ENCODE assay signal across 1 cellular context in genomic region chr16:67280090-67281015, GRCh38.
TF ChIP-seq lines count a peak whose summit lies in the region.

No MANE protein-coding gene starts in this region.

TF ChIP-seq in HepG2, 621 proteins besides CTCF, POLR2A, EP300 and RAD21:
- peak; percentile 57; the same call in 1 of the 2 replicates for TF ChIP-seq HNRNPL (IDR thresholded peaks at IDR 0.05; ENCODE audit: low read depth, low read length)
- peak; percentile 12 for TF ChIP-seq AGO2 (optimal IDR thresholded peaks at IDR 0.05; ENCODE audit: low read depth, low read length)
- TF ChIP-seq ZNF605 (CRISPR knock-in tag; IDR thresholded peaks at IDR 0.05), result 0 out of 2 replicates have a peak, but pooled peaks have one; percentile 32
- no peak for TF ChIP-seq FOXK2 (IDR thresholded peaks at IDR 0.05)
- 0 out of 2 replicates have a peak, but pooled peaks have one; percentile 23 for TF ChIP-seq BRD4 (CRISPR knock-in tag; IDR thresholded peaks at IDR 0.05)
- TF ChIP-seq, protein P1, sequence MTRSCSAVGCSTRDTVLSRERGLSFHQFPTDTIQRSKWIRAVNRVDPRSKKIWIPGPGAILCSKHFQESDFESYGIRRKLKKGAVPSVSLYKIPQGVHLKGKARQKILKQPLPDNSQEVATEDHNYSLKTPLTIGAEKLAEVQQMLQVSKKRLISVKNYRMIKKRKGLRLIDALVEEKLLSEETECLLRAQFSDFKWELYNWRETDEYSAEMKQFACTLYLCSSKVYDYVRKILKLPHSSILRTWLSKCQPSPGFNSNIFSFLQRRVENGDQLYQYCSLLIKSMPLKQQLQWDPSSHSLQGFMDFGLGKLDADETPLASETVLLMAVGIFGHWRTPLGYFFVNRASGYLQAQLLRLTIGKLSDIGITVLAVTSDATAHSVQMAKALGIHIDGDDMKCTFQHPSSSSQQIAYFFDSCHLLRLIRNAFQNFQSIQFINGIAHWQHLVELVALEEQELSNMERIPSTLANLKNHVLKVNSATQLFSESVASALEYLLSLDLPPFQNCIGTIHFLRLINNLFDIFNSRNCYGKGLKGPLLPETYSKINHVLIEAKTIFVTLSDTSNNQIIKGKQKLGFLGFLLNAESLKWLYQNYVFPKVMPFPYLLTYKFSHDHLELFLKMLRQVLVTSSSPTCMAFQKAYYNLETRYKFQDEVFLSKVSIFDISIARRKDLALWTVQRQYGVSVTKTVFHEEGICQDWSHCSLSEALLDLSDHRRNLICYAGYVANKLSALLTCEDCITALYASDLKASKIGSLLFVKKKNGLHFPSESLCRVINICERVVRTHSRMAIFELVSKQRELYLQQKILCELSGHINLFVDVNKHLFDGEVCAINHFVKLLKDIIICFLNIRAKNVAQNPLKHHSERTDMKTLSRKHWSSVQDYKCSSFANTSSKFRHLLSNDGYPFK (CRISPR knock-in tag; IDR thresholded peaks at IDR 0.05; ENCODE audit: borderline replicate concordance), result 0 out of 2 replicates have a peak, but pooled peaks have one; percentile 19
